1 cellular context compared by ENCODE assay signal in the genomic region with DNA sequence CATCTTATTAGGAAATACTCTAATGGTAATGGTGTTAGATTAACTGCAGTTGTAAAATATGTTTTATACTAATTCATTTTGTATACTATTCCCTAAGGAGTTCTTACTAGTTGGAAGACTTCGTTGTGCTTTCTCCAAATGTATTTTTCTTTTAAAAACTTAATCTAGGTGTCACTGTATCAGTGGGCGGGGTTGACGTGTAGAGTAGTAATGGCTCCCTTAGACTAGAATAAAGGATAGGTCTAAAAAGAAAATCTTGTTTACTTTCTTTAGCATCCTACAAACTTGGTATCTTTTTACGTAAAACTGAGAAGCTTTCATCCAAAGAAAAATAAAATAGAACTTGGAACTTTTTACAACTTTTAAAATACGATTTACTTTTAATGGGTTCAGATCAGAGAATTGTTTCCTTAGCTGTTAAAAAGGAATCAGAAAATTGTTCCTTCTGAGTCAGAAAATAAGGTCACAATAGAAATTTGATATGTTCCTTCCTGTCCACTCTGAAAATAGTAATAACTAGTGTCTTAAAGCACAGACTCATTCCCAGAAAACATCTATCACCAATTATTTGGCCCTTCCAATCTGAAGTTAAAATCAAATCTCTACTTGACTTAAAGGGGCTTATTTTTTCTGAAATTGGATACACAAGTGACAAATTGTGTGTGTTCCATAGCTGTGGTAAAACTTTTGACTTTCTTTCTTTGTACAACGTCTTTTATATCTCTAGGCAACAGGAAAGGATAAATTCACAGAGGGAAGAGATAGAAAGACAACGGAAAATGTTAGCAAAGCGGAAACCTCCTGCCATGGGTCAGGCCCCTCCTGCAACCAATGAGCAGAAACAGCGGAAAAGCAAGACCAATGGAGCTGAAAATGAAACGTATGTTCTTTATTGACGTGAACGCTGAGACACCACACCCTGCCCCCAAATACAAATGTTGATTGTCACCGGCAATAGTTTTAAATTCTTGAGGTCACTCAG.
TF ChIP-seq lines count a peak whose summit lies in the region.

No MANE protein-coding gene starts in this region.

TF ChIP-seq in HepG2, 621 proteins besides CTCF, POLR2A, EP300 and RAD21 (continued from another document):
- no peak for TF ChIP-seq ZNF264 (CRISPR knock-in tag; IDR thresholded peaks at IDR 0.05)
- TF ChIP-seq DNMT3B (CRISPR knock-in tag; conservative IDR thresholded peaks at IDR 0.05): no peak
- no peak for TF ChIP-seq SRY (CRISPR knock-in tag; IDR thresholded peaks at IDR 0.05)
- TF ChIP-seq SIX4 (CRISPR knock-in tag; IDR thresholded peaks at IDR 0.05): no peak
- no peak for TF ChIP-seq GPN1 (CRISPR knock-in tag; IDR thresholded peaks at IDR 0.05; ENCODE audit: borderline replicate concordance)
- TF ChIP-seq, protein P1, sequence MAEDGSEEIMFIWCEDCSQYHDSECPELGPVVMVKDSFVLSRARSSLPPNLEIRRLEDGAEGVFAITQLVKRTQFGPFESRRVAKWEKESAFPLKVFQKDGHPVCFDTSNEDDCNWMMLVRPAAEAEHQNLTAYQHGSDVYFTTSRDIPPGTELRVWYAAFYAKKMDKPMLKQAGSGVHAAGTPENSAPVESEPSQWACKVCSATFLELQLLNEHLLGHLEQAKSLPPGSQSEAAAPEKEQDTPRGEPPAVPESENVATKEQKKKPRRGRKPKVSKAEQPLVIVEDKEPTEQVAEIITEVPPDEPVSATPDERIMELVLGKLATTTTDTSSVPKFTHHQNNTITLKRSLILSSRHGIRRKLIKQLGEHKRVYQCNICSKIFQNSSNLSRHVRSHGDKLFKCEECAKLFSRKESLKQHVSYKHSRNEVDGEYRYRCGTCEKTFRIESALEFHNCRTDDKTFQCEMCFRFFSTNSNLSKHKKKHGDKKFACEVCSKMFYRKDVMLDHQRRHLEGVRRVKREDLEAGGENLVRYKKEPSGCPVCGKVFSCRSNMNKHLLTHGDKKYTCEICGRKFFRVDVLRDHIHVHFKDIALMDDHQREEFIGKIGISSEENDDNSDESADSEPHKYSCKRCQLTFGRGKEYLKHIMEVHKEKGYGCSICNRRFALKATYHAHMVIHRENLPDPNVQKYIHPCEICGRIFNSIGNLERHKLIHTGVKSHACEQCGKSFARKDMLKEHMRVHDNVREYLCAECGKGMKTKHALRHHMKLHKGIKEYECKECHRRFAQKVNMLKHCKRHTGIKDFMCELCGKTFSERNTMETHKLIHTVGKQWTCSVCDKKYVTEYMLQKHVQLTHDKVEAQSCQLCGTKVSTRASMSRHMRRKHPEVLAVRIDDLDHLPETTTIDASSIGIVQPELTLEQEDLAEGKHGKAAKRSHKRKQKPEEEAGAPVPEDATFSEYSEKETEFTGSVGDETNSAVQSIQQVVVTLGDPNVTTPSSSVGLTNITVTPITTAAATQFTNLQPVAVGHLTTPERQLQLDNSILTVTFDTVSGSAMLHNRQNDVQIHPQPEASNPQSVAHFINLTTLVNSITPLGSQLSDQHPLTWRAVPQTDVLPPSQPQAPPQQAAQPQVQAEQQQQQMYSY (CRISPR knock-in tag; IDR thresholded peaks at IDR 0.05): no peak
